ENCODE assay signal across 14 cellular contexts in genomic region chr3:14448756-14449728, GRCh38.
"Had no signal": no experiment of that assay in that cellular context is flagged by ENCODE, and none has a peak within 500 bp of the region (broad histone marks: within the 10 kb centered on the region; RNA-seq: fewer than 3 reads in every experiment).

No MANE protein-coding gene starts in this region.

- H3K27me3 ChIP-seq: breast epithelium, foreskin keratinocyte, SJSA1, stomach had no signal

- H3K27ac ChIP-seq: breast epithelium, foreskin keratinocyte, SJSA1, stomach had no signal

- ATAC-seq: foreskin keratinocyte, left colon, natural killer cell had no signal

- H3K9me3 ChIP-seq: breast epithelium, SJSA1, stomach had no signal

- H3K36me3 ChIP-seq: breast epithelium had no signal

- H3K4me3 Mint-ChIP-seq: activated naive CD8-positive, alpha-beta T cell; natural killer cell had no signal

- H3K9me3 Mint-ChIP-seq: natural killer cell had no signal

- DNase-seq: activated CD4-positive, alpha-beta T cell treated with anti-CD3 and anti-CD28 coated beads for 1 hour; aorta; effector CD4-positive, alpha-beta T cell; foreskin keratinocyte; head of caudate nucleus; left colon; mammary epithelial cell; natural killer cell; stimulated activated CD4-positive, alpha-beta T cell treated with anti-CD3 and anti-CD28 coated beads, Interleukin-2, amount 100 ng/mL, for 48 hours; stomach; SW 1271 had no signal

- H3K27ac Mint-ChIP-seq: activated naive CD8-positive, alpha-beta T cell; natural killer cell had no signal

- H3K27me3 Mint-ChIP-seq: activated naive CD8-positive, alpha-beta T cell had no signal

- H3K4me3 ChIP-seq: breast epithelium, SJSA1, stomach had no signal
